ENCODE assay signal across 1 cellular context in genomic region chr19:55432355-55432959, GRCh38.
TF ChIP-seq lines count a peak whose summit lies in the region.

No MANE protein-coding gene starts in this region.

TF ChIP-seq in IMR-90, 13 proteins besides CTCF, POLR2A, EP300 and RAD21:
- no peak for TF ChIP-seq CHD1 (IDR thresholded peaks at IDR 0.05; ENCODE audit: low read depth, low read length)
- TF ChIP-seq RCOR1 (IDR thresholded peaks at IDR 0.05; ENCODE audit: insufficient replicate concordance, low read length) = no peak
